Comparison of ENCODE assay signal across 12 cellular contexts in genomic region chr2:162490052-162490717, GRCh38.
DNase-seq lines count a peak whose midpoint lies in the region; ATAC-seq and TF ChIP-seq lines count a peak whose summit lies in the region.
"Had no signal": no experiment of that assay in that cellular context is flagged by ENCODE, and none has a peak within 500 bp of the region (broad histone marks: within the 10 kb centered on the region; RNA-seq: fewer than 3 reads in every experiment).

No MANE protein-coding gene starts in this region.

- H3K27me3 ChIP-seq in ACC112 (ENCODE audit: insufficient read depth, low read length): no peaks in the 10 kb centered on the region
- no peaks in the 10 kb centered on the region for H3K27me3 ChIP-seq in stomach

- H3K27ac ChIP-seq in ACC112 (ENCODE audit: low read depth, low read length): no peak overlapping the region
- H3K27ac ChIP-seq in stomach: no peak overlapping the region
- H3K27ac ChIP-seq: thoracic aorta had no signal

- peak overlapping the region; percentile 52 for H3K4me3 ChIP-seq in ACC112 (ENCODE audit: low read depth, low read length)
- H3K4me3 ChIP-seq in NB4 (ENCODE audit: low read depth, low read length): no peak overlapping the region
- H3K4me3 ChIP-seq in stomach: no peak overlapping the region
- H3K4me3 ChIP-seq: lung, thoracic aorta had no signal

- no peak for TF ChIP-seq EP300 in stomach (IDR thresholded peaks at IDR 0.05)

- no peaks in the 10 kb centered on the region for H3K79me2 ChIP-seq in ACC112 (ENCODE audit: control insufficient read depth, insufficient read depth, low read length, unreplicated experiment)

- 86 to 94% (median 90%) methylated on average over 5 of the region's 5 CpGs for WGBS in stomach, 5 donors

- DNase-seq in NB4 (ENCODE audit: low read depth) (peak; percentile 15), stomach (no peak), NCI-H510A treated with DMSO at 0.1 percent for 48 hours (lab: John Stamatoyannopoulos, UW) (no peak), kidney glomerular epithelial cell (lab: John Stamatoyannopoulos, UW) (no peak)
- DNase-seq in activated T-cell treated with anti-CD3 and anti-CD28 coated beads, Interleukin-2, amount 50 U/mL, for 48 hours: no peak
- DNase-seq: C1 segment of cervical spinal cord, NCI-H2029 had no signal

- intact Hi-C loops in stomach (cut with DNase I; ENCODE audit: low total_unique reads): no loop called here

- no peak for TF ChIP-seq POLR2A in NB4 (IDR thresholded peaks at IDR 0.05; ENCODE audit: extremely low read depth, insufficient read length)
- TF ChIP-seq POLR2A in stomach (IDR thresholded peaks at IDR 0.05): no peak

- TF ChIP-seq CTCF in NB4 (IDR thresholded peaks at IDR 0.05; ENCODE audit: low read depth, low read length) (no peak), stomach (IDR thresholded peaks at IDR 0.05) (no peak)

- H2AFZ ChIP-seq in ACC112 (ENCODE audit: low read length, unreplicated experiment): peak overlapping the region; percentile 70

- no peaks in the 10 kb centered on the region for H3K4me1 ChIP-seq in ACC112 (ENCODE audit: control insufficient read depth, insufficient read depth, low read length, unreplicated experiment)
- no peaks in the 10 kb centered on the region for H3K4me1 ChIP-seq in stomach

- H3K36me3 ChIP-seq in ACC112 (ENCODE audit: insufficient read depth, low read length): no peaks in the 10 kb centered on the region
- H3K36me3 ChIP-seq in stomach: no peaks in the 10 kb centered on the region
- H3K36me3 ChIP-seq: thoracic aorta had no signal

- H3K9me3 ChIP-seq in stomach: peaks cover 0 to 25% (median 20%) of the 10 kb centered on the region in 4 donors

- ATAC-seq in GM18907 (IDR thresholded peaks at IDR 0.05; ENCODE audit: unreplicated experiment): peak; percentile 73
- peak; percentile 83 for ATAC-seq in HG02763 (IDR thresholded peaks at IDR 0.05; ENCODE audit: unreplicated experiment)
